In the genomic region with DNA sequence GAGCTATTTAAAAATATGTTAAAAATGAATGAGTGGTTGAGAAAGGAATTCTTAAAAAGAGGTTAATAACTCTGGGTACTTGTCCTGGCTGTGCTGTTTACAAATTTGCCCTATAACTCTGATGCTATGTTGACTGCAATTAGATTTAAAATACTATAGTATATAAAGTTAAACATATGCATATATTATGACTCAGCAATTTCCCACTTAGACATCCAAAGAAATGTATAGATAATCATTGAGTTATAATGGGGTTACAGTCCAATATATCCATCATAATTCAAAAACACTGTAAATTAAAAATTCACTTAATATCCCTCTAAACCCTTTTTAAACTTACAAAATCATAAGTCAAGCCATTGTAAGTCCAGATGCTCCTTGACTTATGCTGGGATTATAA, we compare ENCODE assay signal across 31 cellular contexts.
"Had no signal": no experiment of that assay in that cellular context is flagged by ENCODE, and none has a peak within 500 bp of the region (broad histone marks: within the 10 kb centered on the region; RNA-seq: fewer than 3 reads in every experiment).

No MANE protein-coding gene starts in this region.

- H3K36me3 ChIP-seq: ascending aorta, cardiac muscle cell had no signal

- H3K4me1 ChIP-seq: ascending aorta had no signal

- FAIRE-seq: bronchial epithelial cell, TTC549 had no signal

- H3K27me3 ChIP-seq: ascending aorta, cardiac muscle cell had no signal

- H3K27ac ChIP-seq: ascending aorta, cardiac muscle cell, VCaP had no signal

- H3K4me3 ChIP-seq: ascending aorta, cardiac muscle cell had no signal

- ATAC-seq: activated CD8-positive, alpha-beta memory T cell treated with anti-CD3 and anti-CD28 coated beads, Interleukin-2, amount 10 ng/mL, durations not matched to agents 7 days and 5 days; activated CD8-positive, alpha-beta T cell treated with anti-CD3 and anti-CD28 coated beads, Interleukin-2, amount 10 ng/mL, durations not matched to agents 7 days and 5 days; activated naive CD8-positive, alpha-beta T cell treated with anti-CD3 and anti-CD28 coated beads, Interleukin-2, amount 50 U/mL, for 24 hours had no signal

- DNase-seq: activated B cell treated with CpG ODN at 0.5 μM for 24 hours; activated CD4-positive, alpha-beta memory T cell treated with anti-CD3 and anti-CD28 coated beads, Interleukin-2, amount 10 ng/mL, durations not matched to agents 7 days and 5 days; activated CD4-positive, alpha-beta T cell treated with anti-CD3 and anti-CD28 coated beads for 4 hours; activated CD4-positive, alpha-beta T cell treated with anti-CD3 and anti-CD28 coated beads, Interleukin-2, amount 10 ng/mL, durations not matched to agents 24 days and 14 days; activated CD4-positive, alpha-beta T cell treated with anti-CD3 and anti-CD28 coated beads, Interleukin-2, amount 50 U/mL, for 1 hour; activated CD4-positive, alpha-beta T cell treated with anti-CD3 and anti-CD28 coated beads, Interleukin-2, amount 50 U/mL, for 4 hours; activated CD4-positive, CD25-positive, alpha-beta regulatory T cell treated with anti-CD3 and anti-CD28 coated beads, Interleukin-2, amount 50 U/mL, for 72 hours; activated CD8-positive, alpha-beta memory T cell treated with anti-CD3 and anti-CD28 coated beads for 24 hours; activated CD8-positive, alpha-beta memory T cell treated with anti-CD3 and anti-CD28 coated beads, Interleukin-2, amount 10 ng/mL, durations not matched to agents 7 days and 5 days; activated CD8-positive, alpha-beta memory T cell treated with anti-CD3 and anti-CD28 coated beads, Interleukin-2, amount 50 U/mL, for 48 hours; activated CD8-positive, alpha-beta T cell treated with anti-CD3 and anti-CD28 coated beads, Interleukin-2, amount 10 ng/mL, durations not matched to agents 7 days and 5 days; activated effector memory CD4-positive, alpha-beta T cell treated with Interleukin-2 at 50 U/mL for 16 hours; activated gamma-delta T cell; activated naive CD4-positive, alpha-beta T cell treated with anti-CD3 and anti-CD28 coated beads, Interleukin-2, amount 10 ng/mL, durations not matched to agents 7 days and 5 days; activated naive CD4-positive, alpha-beta T cell treated with Interleukin-2 at 50 U/mL for 16 hours; activated naive CD8-positive, alpha-beta T cell treated with anti-CD3 and anti-CD28 coated beads, Interleukin-2, amount 10 ng/mL, durations not matched to agents 7 days and 5 days; activated naive CD8-positive, alpha-beta T cell treated with anti-CD3 and anti-CD28 coated beads, Interleukin-2, amount 50 U/mL, for 24 hours; activated T-cell treated with anti-CD3 and anti-CD28 coated beads, Interleukin-2, amount 50 U/mL, for 24 hours; activated T-cell treated with anti-CD3 and anti-CD28 coated beads, Interleukin-2, amount 50 U/mL, for 48 hours; amygdala; anterior cingulate cortex; caudate nucleus; cerebellar nuclear complex; T-helper 1 cell; T-helper 2 cell; T-helper 9 cell had no signal

- H3K9me3 ChIP-seq: ascending aorta had no signal
